Comparison of ENCODE assay signal across 13 cellular contexts in the genomic region with DNA sequence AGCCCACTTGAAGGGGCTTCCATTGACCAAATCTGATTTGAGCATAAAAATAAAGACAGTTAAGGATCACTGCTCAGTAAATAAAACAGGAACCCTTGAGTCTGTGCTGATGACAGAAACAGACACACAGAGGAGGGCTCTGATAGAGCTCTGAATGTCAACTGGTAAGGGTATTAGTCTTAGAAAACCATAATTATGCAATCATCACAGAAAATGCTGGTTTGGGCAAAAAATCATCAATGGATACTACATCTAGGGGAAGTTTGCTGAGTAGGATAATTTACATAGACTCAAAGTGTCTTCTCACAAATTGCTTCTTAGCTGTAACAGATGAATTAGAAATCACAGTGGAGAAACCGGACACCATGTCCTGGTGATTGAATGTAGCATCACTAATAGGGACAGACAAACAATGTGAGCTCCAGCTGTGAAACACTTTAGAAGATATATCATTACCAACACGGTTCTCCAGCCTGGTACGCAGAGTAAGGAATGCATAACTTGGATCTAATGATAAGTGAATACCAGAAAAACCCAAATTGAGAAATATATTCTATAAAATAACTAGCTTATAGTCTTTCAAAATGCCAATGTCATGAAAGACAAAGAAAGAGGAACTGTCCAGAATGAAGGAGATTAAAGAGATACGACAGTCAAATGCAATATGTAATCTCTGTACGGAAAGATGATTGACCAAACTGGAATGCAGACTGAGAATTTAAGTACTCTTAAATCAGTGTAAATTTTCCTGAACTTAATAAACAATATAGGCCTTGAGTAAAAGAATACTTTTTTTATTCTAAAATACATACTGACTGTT. TPM values are rescaled to one million over a fixed set of nuclear protein-coding genes. Genes with fewer than 3 reads are reported as not detected.
DNase-seq lines count a peak whose midpoint lies in the region; ATAC-seq and TF ChIP-seq lines count a peak whose summit lies in the region.
"Had no signal": no experiment of that assay in that cellular context is flagged by ENCODE, and none has a peak within 500 bp of the region (broad histone marks: within the 10 kb centered on the region; RNA-seq: fewer than 3 reads in every experiment).

No MANE protein-coding gene starts in this region.

- H3K27me3 ChIP-seq in H7 (ENCODE audit: control insufficient read depth, insufficient read depth, low read length) = no peaks in the 10 kb centered on the region

- TF ChIP-seq CTCF in osteocyte (IDR thresholded peaks at IDR 0.05) = no peak

- H3K4me1 Mint-ChIP-seq in osteocyte (ENCODE audit: unreplicated experiment) = peaks cover 20% of the 10 kb centered on the region

- H3K27ac Mint-ChIP-seq in osteocyte (ENCODE audit: unreplicated experiment) = peak overlapping the region; percentile 20

- no peaks in the 10 kb centered on the region for H3K27me3 Mint-ChIP-seq in osteocyte (ENCODE audit: unreplicated experiment)

- DNase-seq in NCI-H82 (lab: John Stamatoyannopoulos, UW) (peak; percentile 3), NCI-H82 treated with DMSO at 0.1 percent for 48 hours (lab: John Stamatoyannopoulos, UW; ENCODE audit: unreplicated experiment) (no peak), NCI-H2107 (lab: John Stamatoyannopoulos, UW) (peak; percentile 4), amniotic epithelial cell (ENCODE audit: low read depth) (peak; percentile 56), osteocyte (ENCODE audit: extremely low spot score, unreplicated experiment) (no peak), HuH-7.5 (ENCODE audit: low spot score) (no peak), H7 (no peak)
- DNase-seq: GOT3; PC-3; stimulated activated CD4-positive, alpha-beta T cell treated with anti-CD3 and anti-CD28 coated beads, Interleukin-4, amount 100 ng/mL, for 4 hours; WERI-Rb-1 had no signal

- no peaks in the 10 kb centered on the region for H3K9me3 Mint-ChIP-seq in osteocyte (ENCODE audit: unreplicated experiment)

- ATAC-seq in GM19395 (IDR thresholded peaks at IDR 0.05; ENCODE audit: unreplicated experiment) = no peak
- ATAC-seq: PC-3 had no signal

- H3K36me3 Mint-ChIP-seq in osteocyte (ENCODE audit: unreplicated experiment) = peaks cover 7% of the 10 kb centered on the region

- H3K4me3 ChIP-seq in H7 (ENCODE audit: insufficient read depth, low read depth, low read length) = no peak overlapping the region
- H3K4me3 ChIP-seq: thoracic aorta had no signal

- no peaks in the 10 kb centered on the region for H3K36me3 ChIP-seq in H7 (replicated peaks; ENCODE audit: control insufficient read depth, insufficient read depth, low read length)
- H3K36me3 ChIP-seq: thoracic aorta had no signal

- no peak overlapping the region for H3K4me3 Mint-ChIP-seq in osteocyte (ENCODE audit: unreplicated experiment)

RNA-seq across cellular contexts. Expression of a gene that starts 17.4 kb away (rescaled TPM):
- 28.3 and 32.6 TPM in 2 replicates for total RNA-seq in osteocyte
- total RNA-seq in H7 (2014; rRNA removed; shearing (Covaris generic)) = 40.7 and 60.4 TPM in 2 replicates

Comparison
In these comparisons a context has a peak if more than half of its experiments do, and no peak if none do; other contexts are left out.
1. DNase-seq: peak in NCI-H82 (single experiment), NCI-H2107 (single experiment) and amniotic epithelial cell (single experiment); none in NCI-H82 treated with DMSO at 0.1 percent for 48 hours (single experiment), osteocyte (single experiment), HuH-7.5 (single experiment) and H7 (single experiment).